ENCODE assay signal across 8 cellular contexts in the genomic region with DNA sequence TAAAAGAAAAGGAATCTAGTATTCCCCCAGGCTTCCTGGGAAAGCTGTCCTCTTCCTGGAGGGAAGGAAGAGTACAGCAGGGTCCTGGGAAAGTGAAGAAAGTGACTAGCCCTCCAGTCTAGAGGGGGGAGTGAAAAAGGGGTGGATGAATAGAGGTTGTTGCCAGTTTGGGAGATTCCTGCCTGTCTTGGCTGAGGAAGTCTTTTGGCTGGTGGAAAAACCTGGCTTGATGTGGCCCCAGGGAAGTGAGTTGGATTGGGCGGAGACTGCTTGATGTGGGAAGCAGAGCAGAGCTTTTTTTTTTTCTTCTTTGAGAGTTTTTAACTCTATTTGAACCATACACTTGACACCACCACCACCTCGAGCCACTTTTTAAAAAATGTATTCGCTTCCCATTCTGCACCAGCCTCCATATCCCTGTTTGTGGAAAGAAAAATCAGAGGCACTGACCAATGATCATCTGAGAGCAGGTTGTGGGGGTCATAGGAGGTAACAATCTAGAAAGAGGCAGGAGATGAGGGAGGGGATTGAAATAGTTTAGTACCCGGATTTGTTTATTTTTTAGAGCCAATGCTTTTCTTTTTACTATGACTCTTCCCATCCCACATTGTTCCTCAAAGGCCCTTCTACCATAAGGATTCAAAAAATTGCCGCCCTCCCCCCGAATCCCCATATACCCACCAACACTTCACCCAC. TPM values are rescaled to one million over a fixed set of nuclear protein-coding genes. Genes with fewer than 3 reads are reported as not detected.
DNase-seq lines count a peak whose midpoint lies in the region; ATAC-seq and TF ChIP-seq lines count a peak whose summit lies in the region.

No MANE protein-coding gene starts in this region.

- H3K36me3 ChIP-seq in Panc1 (ENCODE audit: control insufficient read depth, insufficient read depth, low read length) (0 out of 2 replicates have a peak, but pooled peaks cover 3% of the 10 kb centered on the region), mucosa of rectum (ENCODE audit: control insufficient read depth in 2 of 2, insufficient read depth in 2 of 2, low read length in 2 of 2) (peaks cover 33 to 39% of the 10 kb centered on the region in 2 donors), vagina (peaks cover 0 to 26% of the 10 kb centered on the region in 2 donors)

- DNase-seq in Panc1 (ENCODE audit: low read depth, low spot score) = no peak
- DNase-seq in endothelial cell (ENCODE audit: low spot score) = no peak
- no peak for DNase-seq in vagina (ENCODE audit: extremely low spot score in 2 of 2)

- no peaks in the 10 kb centered on the region for H3K9me3 Mint-ChIP-seq in endothelial cell (ENCODE audit: unreplicated experiment)

- CTCF ChIA-PET in Panc1 (lab: Charles Lee) = interaction anchor here (0.6 to 0.9 kb wide), 2 partner anchors 29 to 32 kb away, joined by 3 to 4 read pairs; a partner anchor contains a TSS

- POLR2A ChIA-PET in Panc1 (lab: Charles Lee) = interaction anchor here (0.6 kb wide), 2 partner anchors 15 to 93 kb away, joined by 4 to 6 read pairs; no protein-coding TSS in a partner anchor

- TF ChIP-seq CTCF in Panc1 (IDR thresholded peaks at IDR 0.05) = no peak
- TF ChIP-seq CTCF in endothelial cell (IDR thresholded peaks at IDR 0.05; ENCODE audit: unreplicated experiment) = no peak
- TF ChIP-seq CTCF in vagina (IDR thresholded peaks at IDR 0.05) = no peak

- H3K4me3 ChIP-seq in GM08714 (ENCODE audit: low read length) (peak overlapping the region; percentile 66; the same call in 1 of the 2 replicates), Panc1 (ENCODE audit: low read depth in 2 of 2, low read length in 2 of 2) (peak overlapping the region; percentile 51 to 82), mucosa of rectum (ENCODE audit: low read length in 2 of 2) (peak overlapping the region; percentile 72 to 81), vagina (peak overlapping the region; percentile 64 to 76)

- BruUV-seq in Panc1 (replicated peaks; lab: Mats Ljungman, UMichigan) = no TSS peak

- intact Hi-C loops in Panc1 (cut with micrococcal nuclease; ENCODE audit: unreplicated experiment) = no loop called here
- intact Hi-C loops in vagina (cut with DNase I) = loop anchor here (2.0 kb wide), 1 partner anchor 83 kb away; a partner anchor contains a TSS

- H3K36me3 Mint-ChIP-seq in endothelial cell (ENCODE audit: low read depth, unreplicated experiment) = peaks cover 44% of the 10 kb centered on the region

- peak overlapping the region; percentile 73 to 80 for H3K9ac ChIP-seq in mucosa of rectum (ENCODE audit: low read depth in 1 of 2, low read length in 2 of 2)

- H3K4me3 Mint-ChIP-seq in endothelial cell (ENCODE audit: unreplicated experiment) = peak overlapping the region; percentile 84

- TF ChIP-seq POLR2A in vagina (IDR thresholded peaks at IDR 0.05) = no peak

- peaks cover 20% of the 10 kb centered on the region for H3K4me1 Mint-ChIP-seq in endothelial cell (ENCODE audit: unreplicated experiment)

- H3K27me3 ChIP-seq in Panc1 (ENCODE audit: control insufficient read depth, insufficient read depth, low read length) (no peaks in the 10 kb centered on the region), mucosa of rectum (ENCODE audit: control insufficient read depth in 2 of 2, insufficient read depth in 2 of 2, low read length in 2 of 2) (peaks cover 0 to 4% of the 10 kb centered on the region in 2 donors), vagina (no peaks in the 10 kb centered on the region)

- H3K4me1 ChIP-seq in Panc1 (ENCODE audit: control insufficient read depth, insufficient read depth, low read length) = peaks cover 14% of the 10 kb centered on the region
- H3K4me1 ChIP-seq in mucosa of rectum (ENCODE audit: control insufficient read depth in 2 of 2, insufficient read depth in 2 of 2, low read length in 2 of 2) = peaks cover 0 to 3% of the 10 kb centered on the region in 2 donors
- H3K4me1 ChIP-seq in vagina = peaks cover 26% of the 10 kb centered on the region

- peaks cover 13% of the 10 kb centered on the region for H3K27me3 Mint-ChIP-seq in endothelial cell (ENCODE audit: unreplicated experiment)

- peak overlapping the region; percentile 89 for H3K27ac Mint-ChIP-seq in endothelial cell (ENCODE audit: unreplicated experiment)

- H3K27ac ChIP-seq in Panc1 (ENCODE audit: low read length) (peak overlapping the region; percentile 85), mucosa of rectum (ENCODE audit: low read depth in 2 of 2, low read length in 2 of 2) (peak overlapping the region; percentile 77 to 78), vagina (peak overlapping the region; percentile 99)

- 0 out of 2 replicates have a peak, but pooled peaks have one; percentile 2 for ATAC-seq in Panc1
- ATAC-seq in GM18867 (IDR thresholded peaks at IDR 0.05; ENCODE audit: unreplicated experiment) = no peak
- ATAC-seq in GM18498 (IDR thresholded peaks at IDR 0.05; ENCODE audit: unreplicated experiment) = no peak
- ATAC-seq in HG03097 (IDR thresholded peaks at IDR 0.05; ENCODE audit: low FRiP score, unreplicated experiment) = no peak

- no peaks in the 10 kb centered on the region for H3K9me3 ChIP-seq in Panc1 (ENCODE audit: control insufficient read depth, insufficient read depth, low read depth, low read length)
- no peaks in the 10 kb centered on the region for H3K9me3 ChIP-seq in mucosa of rectum (ENCODE audit: control insufficient read depth in 2 of 2, low read length in 2 of 2)
- H3K9me3 ChIP-seq in vagina = no peaks in the 10 kb centered on the region

- in situ Hi-C loops in Panc1 (cut with HindIII; ENCODE audit: low pct_unique_long_range_greater_than_20kb, low sequenced_read_pairs) = no loop called here

RNA-seq across cellular contexts. Expression of a gene that starts 0.7 kb away (rescaled TPM):
- total RNA-seq in Panc1 (2021; ENCODE audit: unreplicated experiment) (37.8 TPM), endothelial cell (ENCODE audit: unreplicated experiment) (43.7 TPM), vagina (22.1 TPM)
- polyA plus RNA-seq in Panc1 (2012; ENCODE audit: insufficient read length) = 55.1 TPM

RNA-seq across cellular contexts. Expression of a gene that starts 7.3 kb away (rescaled TPM):
- total RNA-seq in Panc1 (2021; ENCODE audit: unreplicated experiment) = 10.5 TPM
- polyA plus RNA-seq in Panc1 (2012; ENCODE audit: insufficient read length) = 25.5 TPM
- 20.0 TPM for total RNA-seq in endothelial cell (ENCODE audit: unreplicated experiment)
- 28.7 TPM for total RNA-seq in vagina

RNA-seq across cellular contexts. Expression of a gene that starts 12.9 kb away (rescaled TPM):
- total RNA-seq in Panc1 (2021; ENCODE audit: unreplicated experiment) (62.6 TPM), endothelial cell (ENCODE audit: unreplicated experiment) (18.5 TPM), vagina (16.7 TPM)
- 41.7 TPM for polyA plus RNA-seq in Panc1 (2012; ENCODE audit: insufficient read length)

RNA-seq across cellular contexts. Expression of a gene that starts 29.1 kb away (rescaled TPM):
- 48.6 TPM for total RNA-seq in Panc1 (2021; ENCODE audit: unreplicated experiment)
- polyA plus RNA-seq in Panc1 (2012; ENCODE audit: insufficient read length) = 44.0 TPM
- total RNA-seq in endothelial cell (ENCODE audit: unreplicated experiment) = 1.3 TPM
- 7.6 TPM for total RNA-seq in vagina

RNA-seq across cellular contexts. Expression of a gene that starts 54.1 kb away (rescaled TPM):
- total RNA-seq in Panc1 (2021; ENCODE audit: unreplicated experiment) (3.0 TPM), endothelial cell (ENCODE audit: unreplicated experiment) (0.46 TPM), vagina (4.4 TPM)
- 3.1 TPM for polyA plus RNA-seq in Panc1 (2012; ENCODE audit: insufficient read length)
